In genomic region chr3:51955893-51956770, GRCh38 we compare ENCODE assay signal across 8 cellular contexts.
A peak's percentile ranks its signal among the peaks of the same experiment; 100 is the strongest.
DNase-seq lines count a peak whose midpoint lies in the region; ATAC-seq and TF ChIP-seq lines count a peak whose summit lies in the region.

No MANE protein-coding gene starts in this region.

- H3K4me3 ChIP-seq in astrocyte of the spinal cord (ENCODE audit: low read depth, low read length) (no peak overlapping the region), retinal pigment epithelial cell (ENCODE audit: low read length) (no peak overlapping the region)

- DNase-seq in D341Med (ENCODE audit: low spot score) = peak; percentile 57
- peak; percentile 39 for DNase-seq in NCI-H1105 (lab: John Stamatoyannopoulos, UW)
- DNase-seq in astrocyte of the spinal cord (ENCODE audit: low read depth, low spot score) = peak; percentile 38
- peak in 38 of 51 donors; percentile 24 to 78 (median 62) for DNase-seq in hypothalamus (lab: John Stamatoyannopoulos, UW)
- no peak for DNase-seq in retinal pigment epithelial cell (ENCODE audit: low read depth)
- no peak for DNase-seq in NCI-H1417 treated with DMSO at 0.1 percent for 48 hours (lab: John Stamatoyannopoulos, UW)
- DNase-seq in GF-D8 (lab: John Stamatoyannopoulos, UW) = no peak

- in situ Hi-C loops in astrocyte of the spinal cord (cut with HindIII; ENCODE audit: low sequenced_read_pairs) = no loop called here

- no peak for ATAC-seq in HG02840 (IDR thresholded peaks at IDR 0.05; ENCODE audit: low FRiP score, unreplicated experiment)

- TF ChIP-seq CTCF in astrocyte of the spinal cord (IDR thresholded peaks at IDR 0.05; ENCODE audit: low read depth, low read length) (peak; percentile 56), retinal pigment epithelial cell (conservative IDR thresholded peaks at IDR 0.05; ENCODE audit: low read depth, low read length) (peak; percentile 72)

Comparison
In these comparisons a context has a peak if more than half of its experiments do, and no peak if none do; other contexts are left out.
1. DNase-seq: peak in D341Med (single experiment), NCI-H1105 (single experiment), astrocyte of the spinal cord (single experiment) and hypothalamus (38 of 51); none in retinal pigment epithelial cell (single experiment), NCI-H1417 treated with DMSO at 0.1 percent for 48 hours (single experiment) and GF-D8 (single experiment).